Comparison of ENCODE assay signal across 1 cellular context in the genomic region with DNA sequence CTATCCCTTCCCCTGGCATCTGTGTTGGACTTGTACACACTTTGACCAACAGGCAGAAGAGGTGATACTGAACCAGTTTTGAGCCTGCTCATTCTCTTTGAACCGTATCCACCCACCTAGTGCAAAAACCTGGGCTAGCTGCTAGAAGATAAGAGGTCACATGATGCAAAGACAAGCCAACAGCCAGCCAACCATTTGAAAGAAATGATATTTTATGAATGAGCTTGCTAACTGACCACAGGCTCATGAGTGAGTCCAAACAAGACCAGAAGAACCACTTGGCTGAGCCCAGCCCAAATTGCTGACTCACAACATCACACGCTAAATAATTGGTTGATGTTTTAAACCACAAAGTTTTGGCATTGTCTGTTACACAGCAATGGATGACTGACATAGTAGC.
TF ChIP-seq lines count a peak whose summit lies in the region.

No MANE protein-coding gene starts in this region.

TF ChIP-seq in K562, 482 proteins besides CTCF, POLR2A, EP300 and RAD21 (continued from another document and continues in another):
- no peak for TF ChIP-seq FOS (IDR thresholded peaks at IDR 0.05; ENCODE audit: extremely low read depth, insufficient read length)
- TF ChIP-seq ZNF23 (CRISPR knock-in tag; IDR thresholded peaks at IDR 0.05): no peak
- TF ChIP-seq ZNF184 (CRISPR knock-in tag; IDR thresholded peaks at IDR 0.05): no peak
- no peak for TF ChIP-seq E2F6 (IDR thresholded peaks at IDR 0.05; ENCODE audit: borderline replicate concordance in 1 of 2, extremely low read depth in 1 of 2, insufficient read depth in 1 of 2, insufficient read length in 1 of 2, low read depth in 1 of 2, low read length in 1 of 2, poor library complexity in 1 of 2, severe bottlenecking in 1 of 2)
- TF ChIP-seq FOXO4 (CRISPR knock-in tag; IDR thresholded peaks at IDR 0.05): no peak
- peak; percentile 89 for TF ChIP-seq ZNF316 (IDR thresholded peaks at IDR 0.05)
- TF ChIP-seq RBM15 (IDR thresholded peaks at IDR 0.05; ENCODE audit: insufficient read depth, low read length): no peak
- no peak for TF ChIP-seq MECOM (CRISPR knock-in tag; IDR thresholded peaks at IDR 0.05)
- no peak for TF ChIP-seq ZNF143 (CRISPR knock-in tag; IDR thresholded peaks at IDR 0.05)
- no peak for TF ChIP-seq ZC3H4 (CRISPR knock-in tag; IDR thresholded peaks at IDR 0.05; ENCODE audit: borderline replicate concordance)
- no peak for TF ChIP-seq HMG20B (CRISPR knock-in tag; IDR thresholded peaks at IDR 0.05)
- no peak for TF ChIP-seq NRF1 (conservative IDR thresholded peaks at IDR 0.05 in 1 of 2, IDR thresholded peaks at IDR 0.05 in 1 of 2)
- no peak for TF ChIP-seq SRSF3 (IDR thresholded peaks at IDR 0.05; ENCODE audit: insufficient read depth, low read length)
- TF ChIP-seq, protein P1, sequence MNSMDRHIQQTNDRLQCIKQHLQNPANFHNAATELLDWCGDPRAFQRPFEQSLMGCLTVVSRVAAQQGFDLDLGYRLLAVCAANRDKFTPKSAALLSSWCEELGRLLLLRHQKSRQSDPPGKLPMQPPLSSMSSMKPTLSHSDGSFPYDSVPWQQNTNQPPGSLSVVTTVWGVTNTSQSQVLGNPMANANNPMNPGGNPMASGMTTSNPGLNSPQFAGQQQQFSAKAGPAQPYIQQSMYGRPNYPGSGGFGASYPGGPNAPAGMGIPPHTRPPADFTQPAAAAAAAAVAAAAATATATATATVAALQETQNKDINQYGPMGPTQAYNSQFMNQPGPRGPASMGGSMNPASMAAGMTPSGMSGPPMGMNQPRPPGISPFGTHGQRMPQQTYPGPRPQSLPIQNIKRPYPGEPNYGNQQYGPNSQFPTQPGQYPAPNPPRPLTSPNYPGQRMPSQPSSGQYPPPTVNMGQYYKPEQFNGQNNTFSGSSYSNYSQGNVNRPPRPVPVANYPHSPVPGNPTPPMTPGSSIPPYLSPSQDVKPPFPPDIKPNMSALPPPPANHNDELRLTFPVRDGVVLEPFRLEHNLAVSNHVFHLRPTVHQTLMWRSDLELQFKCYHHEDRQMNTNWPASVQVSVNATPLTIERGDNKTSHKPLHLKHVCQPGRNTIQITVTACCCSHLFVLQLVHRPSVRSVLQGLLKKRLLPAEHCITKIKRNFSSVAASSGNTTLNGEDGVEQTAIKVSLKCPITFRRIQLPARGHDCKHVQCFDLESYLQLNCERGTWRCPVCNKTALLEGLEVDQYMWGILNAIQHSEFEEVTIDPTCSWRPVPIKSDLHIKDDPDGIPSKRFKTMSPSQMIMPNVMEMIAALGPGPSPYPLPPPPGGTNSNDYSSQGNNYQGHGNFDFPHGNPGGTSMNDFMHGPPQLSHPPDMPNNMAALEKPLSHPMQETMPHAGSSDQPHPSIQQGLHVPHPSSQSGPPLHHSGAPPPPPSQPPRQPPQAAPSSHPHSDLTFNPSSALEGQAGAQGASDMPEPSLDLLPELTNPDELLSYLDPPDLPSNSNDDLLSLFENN (IDR thresholded peaks at IDR 0.05; ENCODE audit: low read depth in 2 of 2, low read length in 2 of 2): no peak
- TF ChIP-seq MAFG (tag; conservative IDR thresholded peaks at IDR 0.05): peak; percentile 90
- TF ChIP-seq, protein P2, sequence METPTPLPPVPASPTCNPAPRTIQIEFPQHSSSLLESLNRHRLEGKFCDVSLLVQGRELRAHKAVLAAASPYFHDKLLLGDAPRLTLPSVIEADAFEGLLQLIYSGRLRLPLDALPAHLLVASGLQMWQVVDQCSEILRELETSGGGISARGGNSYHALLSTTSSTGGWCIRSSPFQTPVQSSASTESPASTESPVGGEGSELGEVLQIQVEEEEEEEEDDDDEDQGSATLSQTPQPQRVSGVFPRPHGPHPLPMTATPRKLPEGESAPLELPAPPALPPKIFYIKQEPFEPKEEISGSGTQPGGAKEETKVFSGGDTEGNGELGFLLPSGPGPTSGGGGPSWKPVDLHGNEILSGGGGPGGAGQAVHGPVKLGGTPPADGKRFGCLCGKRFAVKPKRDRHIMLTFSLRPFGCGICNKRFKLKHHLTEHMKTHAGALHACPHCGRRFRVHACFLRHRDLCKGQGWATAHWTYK (CRISPR knock-in tag; IDR thresholded peaks at IDR 0.05): no peak
- TF ChIP-seq ATF2 (CRISPR knock-in tag; IDR thresholded peaks at IDR 0.05): no peak
- TF ChIP-seq ZFPM2 (CRISPR knock-in tag; IDR thresholded peaks at IDR 0.05): no peak
- peak; percentile 32; the same call in 1 of the 2 replicates for TF ChIP-seq CBFA2T2 (conservative IDR thresholded peaks at IDR 0.05)
- no peak for TF ChIP-seq ID3 (CRISPR knock-in tag; IDR thresholded peaks at IDR 0.05)
- TF ChIP-seq ID3 (tag; IDR thresholded peaks at IDR 0.05): no peak
- TF ChIP-seq GABPB2 (CRISPR knock-in tag; conservative IDR thresholded peaks at IDR 0.05): no peak
- TF ChIP-seq ZNF408 (CRISPR knock-in tag; IDR thresholded peaks at IDR 0.05; ENCODE audit: low read depth): no peak
- TF ChIP-seq, protein P3, sequence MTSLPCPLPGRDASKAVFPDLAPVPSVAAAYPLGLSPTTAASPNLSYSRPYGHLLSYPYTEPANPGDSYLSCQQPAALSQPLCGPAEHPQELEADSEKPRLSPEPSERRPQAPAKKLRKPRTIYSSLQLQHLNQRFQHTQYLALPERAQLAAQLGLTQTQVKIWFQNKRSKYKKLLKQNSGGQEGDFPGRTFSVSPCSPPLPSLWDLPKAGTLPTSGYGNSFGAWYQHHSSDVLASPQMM (CRISPR knock-in tag; IDR thresholded peaks at IDR 0.05): no peak
- TF ChIP-seq BMI1 (IDR thresholded peaks at IDR 0.05; ENCODE audit: low read length): no peak
- no peak for TF ChIP-seq PHF21A (IDR thresholded peaks at IDR 0.05; ENCODE audit: borderline replicate concordance, low read depth)
- TF ChIP-seq NCOA6 (IDR thresholded peaks at IDR 0.05): no peak
- no peak for TF ChIP-seq CHCHD3 (CRISPR knock-in tag; IDR thresholded peaks at IDR 0.05)
- no peak for TF ChIP-seq RNF2 (IDR thresholded peaks at IDR 0.05)
- TF ChIP-seq CLOCK (CRISPR knock-in tag; IDR thresholded peaks at IDR 0.05; ENCODE audit: borderline replicate concordance): no peak
- no peak for TF ChIP-seq YBX1 (IDR thresholded peaks at IDR 0.05)
- no peak for TF ChIP-seq CBX5 (IDR thresholded peaks at IDR 0.05; ENCODE audit: borderline replicate concordance, low read depth)
- no peak for TF ChIP-seq TAF9B (IDR thresholded peaks at IDR 0.05; ENCODE audit: partially characterized antibody)
- TF ChIP-seq DPF2 (IDR thresholded peaks at IDR 0.05): peak; percentile 29; the same call in 1 of the 2 replicates
- TF ChIP-seq ZNF197 (CRISPR knock-in tag; IDR thresholded peaks at IDR 0.05; ENCODE audit: low read depth): no peak
- no peak for TF ChIP-seq NFRKB (IDR thresholded peaks at IDR 0.05; ENCODE audit: low read depth)
- no peak for TF ChIP-seq SNIP1 (IDR thresholded peaks at IDR 0.05; ENCODE audit: low read depth)
- TF ChIP-seq DNMT1 (IDR thresholded peaks at IDR 0.05): no peak
- no peak for TF ChIP-seq NR1H2 (CRISPR knock-in tag; IDR thresholded peaks at IDR 0.05)
- no peak for TF ChIP-seq RUNX1 (IDR thresholded peaks at IDR 0.05; ENCODE audit: low read depth)
- no peak for TF ChIP-seq ZFP91 (CRISPR knock-in tag; IDR thresholded peaks at IDR 0.05)
- no peak for TF ChIP-seq ZNF212 (CRISPR knock-in tag; IDR thresholded peaks at IDR 0.05)
- TF ChIP-seq ZNF445 (CRISPR knock-in tag; IDR thresholded peaks at IDR 0.05; ENCODE audit: low read depth): no peak
- TF ChIP-seq CREB5 (CRISPR knock-in tag; IDR thresholded peaks at IDR 0.05): no peak
- TF ChIP-seq CBX8 (IDR thresholded peaks at IDR 0.05; ENCODE audit: borderline replicate concordance, extremely low read depth, low read depth, low read length, poor library complexity, severe bottlenecking): no peak
- TF ChIP-seq NR3C1 (CRISPR knock-in tag; IDR thresholded peaks at IDR 0.05): no peak
- no peak for TF ChIP-seq TRIM25 (IDR thresholded peaks at IDR 0.05; ENCODE audit: borderline replicate concordance)
- no peak for TF ChIP-seq TEAD4 (IDR thresholded peaks at IDR 0.05; ENCODE audit: low read length)
- TF ChIP-seq TEAD4 (CRISPR knock-in tag; IDR thresholded peaks at IDR 0.05; ENCODE audit: borderline replicate concordance): no peak
